ENCODE assay signal across 8 cellular contexts in the genomic region with DNA sequence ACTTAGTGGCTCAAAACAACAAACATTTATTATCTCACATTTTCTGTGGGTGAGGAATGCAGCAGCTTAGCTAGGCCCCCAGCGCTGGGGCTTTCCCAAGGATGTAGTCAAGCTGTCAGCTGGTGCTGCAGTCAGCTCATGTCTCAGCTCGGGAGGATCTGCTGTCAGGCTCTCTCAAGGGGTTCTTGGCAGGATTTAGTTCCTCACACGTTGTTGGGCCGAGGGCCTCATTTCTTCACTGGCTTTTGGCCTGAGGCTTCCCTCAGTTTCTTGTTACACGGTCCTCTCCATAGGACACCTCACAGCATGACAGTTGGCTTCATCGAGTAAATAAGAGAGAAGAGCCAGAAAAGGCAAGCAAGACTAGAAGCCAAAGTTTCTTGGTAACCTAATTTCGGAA. TPM values are rescaled to one million over a fixed set of nuclear protein-coding genes. Genes with fewer than 3 reads are reported as not detected.
DNase-seq lines count a peak whose midpoint lies in the region; ATAC-seq, FAIRE-seq and TF ChIP-seq lines count a peak whose summit lies in the region.

No MANE protein-coding gene starts in this region.

- no peak for TF ChIP-seq RAD21 in K562 (CRISPR knock-in tag; conservative IDR thresholded peaks at IDR 0.05 in 1 of 2, IDR thresholded peaks at IDR 0.05 in 1 of 2)

- FAIRE-seq in K562 (lab: Jason Lieb, UNC), result peak; percentile 32

- H3K9ac ChIP-seq in K562 (ENCODE audit: insufficient read depth in 1 of 2, low read depth in 2 of 2, low read length in 2 of 2), result peak overlapping the region in 1 of 2 experiments; percentile 81; a peak in 1 of 4 replicates

- DNase-seq in K562 (ENCODE audit: extremely low read depth in 1 of 4, low spot score in 3 of 4), result no peak
- no peak for DNase-seq in naive B cell
- DNase-seq in stimulated activated CD4-positive, alpha-beta T cell treated with anti-CD3 and anti-CD28 coated beads, Interleukin-4, amount 100 ng/mL, for 4 hours, result no peak
- DNase-seq in MV-4-11 (lab: John Stamatoyannopoulos, UW), result no peak
- no peak for DNase-seq in NCI-H1436 treated with DMSO at 0.1 percent for 48 hours (lab: John Stamatoyannopoulos, UW)
- DNase-seq in DMS53 treated with DMSO at 0.1 percent for 48 hours (lab: John Stamatoyannopoulos, UW; ENCODE audit: unreplicated experiment), result no peak

- H3K27ac Mint-ChIP-seq in naive B cell, result no peak overlapping the region

- H3K4me2 ChIP-seq in K562 (ENCODE audit: insufficient read depth, low read length), result no peak overlapping the region

- 39% methylated on average over 7 of the region's 7 CpGs for WGBS in K562 (ENCODE audit: insufficient coverage, low coverage, missing lambda C conversion rate)

- H3K9me1 ChIP-seq in K562 (ENCODE audit: control insufficient read depth, insufficient read depth, low read length), result no peaks in the 10 kb centered on the region

- H4K20me1 ChIP-seq in K562 (replicated peaks; ENCODE audit: control insufficient read depth, insufficient read depth, low read length), result no peaks in the 10 kb centered on the region

- H3K36me3 Mint-ChIP-seq in naive B cell, result no peaks in the 10 kb centered on the region

- H3K4me3 Mint-ChIP-seq in naive B cell, result no peak overlapping the region

- peak overlapping the region; percentile 88 for H2AFZ ChIP-seq in K562 (ENCODE audit: low read depth, low read length)

- no peaks in the 10 kb centered on the region for H3K36me3 ChIP-seq in K562 (ENCODE audit: control insufficient read depth, insufficient read depth, low read length)

- BruUV-seq in K562 (replicated peaks; lab: Mats Ljungman, UMichigan), result no TSS peak

- no peaks in the 10 kb centered on the region for H3K9me3 ChIP-seq in K562 (replicated peaks; ENCODE audit: control insufficient read depth, insufficient read depth, low read depth, low read length)

- intact Hi-C loops in K562 (cut with micrococcal nuclease), result loop anchor here (1.0 kb wide), 2 partner anchors 58 to 159 kb away; no protein-coding TSS in a partner anchor

- no peaks in the 10 kb centered on the region for H3K79me2 ChIP-seq in K562 (ENCODE audit: control insufficient read depth, insufficient read depth, low read length)

- POLR2A ChIA-PET in K562 (lab: Yijun Ruan, JAX), result no interaction called here

- peaks cover 0 to 4% (median 0%) of the 10 kb centered on the region in 7 donors for H3K9me3 Mint-ChIP-seq in naive B cell

- CTCF ChIA-PET in K562 (lab: Yijun Ruan, JAX; ENCODE audit: low intra/inter-chr PET ratio), result interaction anchor here (0.8 to 2.2 kb wide), 4 partner anchors 59 to 401 kb away, joined by 3 to 12 read pairs (median 9); no protein-coding TSS in a partner anchor

- H3K4me1 ChIP-seq in K562 (replicated peaks in 1 of 2; ENCODE audit: control insufficient read depth in 2 of 2, insufficient read depth in 2 of 2, low read length in 2 of 2), result peaks cover 0 to 15% of the 10 kb centered on the region in 2 experiments; a peak in 3 of 5 replicates

- in situ Hi-C loops in K562 (cut with MboI), result no loop called here

- H3K4me3 ChIP-seq in K562, result no peak overlapping the region

- TF ChIP-seq EP300 in K562 (IDR thresholded peaks at IDR 0.05; ENCODE audit: low read length), result no peak

- no peak for TF ChIP-seq POLR2A in K562 (conservative IDR thresholded peaks at IDR 0.05)

- peaks cover 0 to 4% (median 3%) of the 10 kb centered on the region in 3 donors for H3K4me1 Mint-ChIP-seq in naive B cell

- ATAC-seq in GM18508 (IDR thresholded peaks at IDR 0.05; ENCODE audit: insufficient read depth, unreplicated experiment), result peak; percentile 58
- ATAC-seq in HG02798 (IDR thresholded peaks at IDR 0.05; ENCODE audit: poor library complexity, unreplicated experiment), result peak; percentile 87
- peak; percentile 45; the same call in 2 of the 3 replicates for ATAC-seq in K562
- ATAC-seq in naive B cell (ENCODE audit: low read depth in 2 of 2), result peak; percentile 39 to 54

- no peak for TF ChIP-seq CTCF in K562 (IDR thresholded peaks at IDR 0.05 in 2 of 3, conservative IDR thresholded peaks at IDR 0.05 in 1 of 3; ENCODE audit: insufficient read depth in 2 of 3, low read depth in 1 of 3, low read length in 3 of 3)

- peak overlapping the region; percentile 24; the same call in 2 of the 3 replicates for H3K27ac ChIP-seq in K562 (ENCODE audit: extremely low read depth, low read depth, low read length)

- no peaks in the 10 kb centered on the region for H3K27me3 Mint-ChIP-seq in naive B cell

- H3K27me3 ChIP-seq in K562 (ENCODE audit: control insufficient read depth in 2 of 2, insufficient read depth in 2 of 2, low read length in 2 of 2), result no peaks in the 10 kb centered on the region

TF ChIP-seq in K562, 482 proteins besides CTCF, POLR2A, EP300 and RAD21 (continues in another document):
- TF ChIP-seq ZNF384 (IDR thresholded peaks at IDR 0.05; ENCODE audit: low read depth, low read length) (no peak), TAL1 (IDR thresholded peaks at IDR 0.05) (no peak)
- TF ChIP-seq, protein P1, sequence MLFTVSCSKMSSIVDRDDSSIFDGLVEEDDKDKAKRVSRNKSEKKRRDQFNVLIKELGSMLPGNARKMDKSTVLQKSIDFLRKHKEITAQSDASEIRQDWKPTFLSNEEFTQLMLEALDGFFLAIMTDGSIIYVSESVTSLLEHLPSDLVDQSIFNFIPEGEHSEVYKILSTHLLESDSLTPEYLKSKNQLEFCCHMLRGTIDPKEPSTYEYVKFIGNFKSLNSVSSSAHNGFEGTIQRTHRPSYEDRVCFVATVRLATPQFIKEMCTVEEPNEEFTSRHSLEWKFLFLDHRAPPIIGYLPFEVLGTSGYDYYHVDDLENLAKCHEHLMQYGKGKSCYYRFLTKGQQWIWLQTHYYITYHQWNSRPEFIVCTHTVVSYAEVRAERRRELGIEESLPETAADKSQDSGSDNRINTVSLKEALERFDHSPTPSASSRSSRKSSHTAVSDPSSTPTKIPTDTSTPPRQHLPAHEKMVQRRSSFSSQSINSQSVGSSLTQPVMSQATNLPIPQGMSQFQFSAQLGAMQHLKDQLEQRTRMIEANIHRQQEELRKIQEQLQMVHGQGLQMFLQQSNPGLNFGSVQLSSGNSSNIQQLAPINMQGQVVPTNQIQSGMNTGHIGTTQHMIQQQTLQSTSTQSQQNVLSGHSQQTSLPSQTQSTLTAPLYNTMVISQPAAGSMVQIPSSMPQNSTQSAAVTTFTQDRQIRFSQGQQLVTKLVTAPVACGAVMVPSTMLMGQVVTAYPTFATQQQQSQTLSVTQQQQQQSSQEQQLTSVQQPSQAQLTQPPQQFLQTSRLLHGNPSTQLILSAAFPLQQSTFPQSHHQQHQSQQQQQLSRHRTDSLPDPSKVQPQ (CRISPR knock-in tag; IDR thresholded peaks at IDR 0.05; ENCODE audit: borderline replicate concordance), result no peak
- TF ChIP-seq, protein P2, sequence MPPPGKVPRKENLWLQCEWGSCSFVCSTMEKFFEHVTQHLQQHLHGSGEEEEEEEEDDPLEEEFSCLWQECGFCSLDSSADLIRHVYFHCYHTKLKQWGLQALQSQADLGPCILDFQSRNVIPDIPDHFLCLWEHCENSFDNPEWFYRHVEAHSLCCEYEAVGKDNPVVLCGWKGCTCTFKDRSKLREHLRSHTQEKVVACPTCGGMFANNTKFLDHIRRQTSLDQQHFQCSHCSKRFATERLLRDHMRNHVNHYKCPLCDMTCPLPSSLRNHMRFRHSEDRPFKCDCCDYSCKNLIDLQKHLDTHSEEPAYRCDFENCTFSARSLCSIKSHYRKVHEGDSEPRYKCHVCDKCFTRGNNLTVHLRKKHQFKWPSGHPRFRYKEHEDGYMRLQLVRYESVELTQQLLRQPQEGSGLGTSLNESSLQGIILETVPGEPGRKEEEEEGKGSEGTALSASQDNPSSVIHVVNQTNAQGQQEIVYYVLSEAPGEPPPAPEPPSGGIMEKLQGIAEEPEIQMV (tag; conservative IDR thresholded peaks at IDR 0.05; ENCODE audit: low read depth), result no peak

RNA-seq across cellular contexts. Expression of a gene that starts 13.7 kb away (rescaled TPM):
- total RNA-seq in K562 (2011; cell fraction: chromatin; rRNA removed; ENCODE audit: low replicate concordance), result 224 and 739 TPM in 2 replicates
- total RNA-seq in K562 (2011; cell fraction: nucleolus; rRNA removed), result 79.4 and 92.0 TPM in 2 replicates
- total RNA-seq in K562 (2011; cell fraction: nucleoplasm; rRNA removed), result 184 and 255 TPM in 2 replicates
- 116 and 128 TPM in 2 replicates for total RNA-seq in K562 (2014; rRNA removed)
- 280 and 375 TPM in 2 replicates for total RNA-seq in K562 (2014; rRNA removed; fragmentation: Illumina TruSeq; extraction: Trizol)
- 193 and 205 TPM in 2 replicates for total RNA-seq in K562 (2015; rRNA removed; fragmentation: Illumina TruSeq; extraction: Trizol)
- total RNA-seq in K562 (2021), result 198 and 199 TPM in 2 replicates
- polyA plus RNA-seq in K562 (2011; rRNA removed), result 108 and 140 TPM in 2 replicates
- polyA plus RNA-seq in K562 (2011; cell fraction: cytosol; rRNA removed), result 8.8 and 22.2 TPM in 2 replicates
- 182 and 207 TPM in 2 replicates for polyA plus RNA-seq in K562 (2011; cell fraction: nucleus; rRNA removed)
- polyA plus RNA-seq in K562 (2012), result 66.4 and 103 TPM in 2 replicates
- polyA plus RNA-seq in K562 (2014; fragmentation: Illumina TruSeq; extraction: Trizol), result 174 and 178 TPM in 2 replicates
- 100 to 1,000 TPM; 191 to 322 TPM for polyA plus RNA-seq in K562 (2014; fragmentation: Nextera tagmentation; extraction: Ambion mirVana)
- polyA plus RNA-seq in K562 (2014; rRNA removed), result 97.8 and 140 TPM in 2 replicates
- 269 and 309 TPM in 2 replicates for polyA minus RNA-seq in K562 (2011; rRNA and poly(A)+ RNA removed)
- 56.3 and 70.0 TPM in 2 replicates for polyA minus RNA-seq in K562 (2011; cell fraction: cytosol; rRNA and poly(A)+ RNA removed)
- polyA minus RNA-seq in K562 (2011; cell fraction: nucleus; rRNA and poly(A)+ RNA removed), result 193 and 346 TPM in 2 replicates
- polyA plus RNA-seq in naive B cell (ENCODE audit: low read depth in 6 of 6), result 100 to 1,000 TPM in 5 of 6 donors, 10 to 100 TPM in 1; 87.3 to 188 (median 132) TPM

RNA-seq across cellular contexts. Expression of a gene that starts 24.2 kb away (rescaled TPM):
- total RNA-seq in K562 (2011; cell fraction: chromatin; rRNA removed; ENCODE audit: low replicate concordance), result 0.53 and 1.0 TPM in 2 replicates
- total RNA-seq in K562 (2011; cell fraction: nucleolus; rRNA removed), result 1.4 and 2.0 TPM in 2 replicates
- total RNA-seq in K562 (2011; cell fraction: nucleoplasm; rRNA removed), result 0.92 and 1.8 TPM in 2 replicates
- 0.27 and 0.29 TPM in 2 replicates for total RNA-seq in K562 (2014; rRNA removed)
- 0.07 and 0.16 TPM in 2 replicates for total RNA-seq in K562 (2014; rRNA removed; fragmentation: Illumina TruSeq; extraction: Trizol)
- total RNA-seq in K562 (2015; rRNA removed; fragmentation: Illumina TruSeq; extraction: Trizol), result 0.04 TPM in 1 of 2 replicates, not detected in the other
- total RNA-seq in K562 (2021), result 0.40 and 0.58 TPM in 2 replicates
- 0.12 and 0.39 TPM in 2 replicates for polyA plus RNA-seq in K562 (2011; rRNA removed)
- polyA plus RNA-seq in K562 (2011; cell fraction: cytosol; rRNA removed), result 0.12 and 1.3 TPM in 2 replicates
- polyA plus RNA-seq in K562 (2011; cell fraction: nucleus; rRNA removed), result 0.20 and 1.0 TPM in 2 replicates
- polyA plus RNA-seq in K562 (2012), result 0.11 and 0.31 TPM in 2 replicates
- 0.21 and 0.22 TPM in 2 replicates for polyA plus RNA-seq in K562 (2014; fragmentation: Illumina TruSeq; extraction: Trizol)
- polyA plus RNA-seq in K562 (2014; fragmentation: Nextera tagmentation; extraction: Ambion mirVana), result under 1 TPM; 0.08 to 0.13 TPM
- polyA plus RNA-seq in K562 (2014; rRNA removed), result 0.33 and 0.47 TPM in 2 replicates
- 0.18 and 0.39 TPM in 2 replicates for polyA minus RNA-seq in K562 (2011; rRNA and poly(A)+ RNA removed)
- polyA minus RNA-seq in K562 (2011; cell fraction: cytosol; rRNA and poly(A)+ RNA removed), result not detected in 2 replicates
- 0.27 and 0.56 TPM in 2 replicates for polyA minus RNA-seq in K562 (2011; cell fraction: nucleus; rRNA and poly(A)+ RNA removed)
- polyA plus RNA-seq in naive B cell (ENCODE audit: low read depth in 6 of 6), result not detected
